ENCODE assay signal across 17 cellular contexts in genomic region chr15:60347480-60348069, GRCh38.
"Had no signal": no experiment of that assay in that cellular context is flagged by ENCODE, and none has a peak within 500 bp of the region (broad histone marks: within the 10 kb centered on the region; RNA-seq: fewer than 3 reads in every experiment).

No MANE protein-coding gene starts in this region.

- FAIRE-seq: islet of Langerhans had no signal

- H3K9me3 Mint-ChIP-seq: brain, neural progenitor cell had no signal

- ATAC-seq: activated CD8-positive, alpha-beta T cell treated with anti-CD3 and anti-CD28 coated beads, Interleukin-2, amount 10 ng/mL, durations not matched to agents 7 days and 5 days; esophagus mucosa; foreskin keratinocyte had no signal

- H3K9ac ChIP-seq: neural progenitor cell, parathyroid adenoma had no signal

- H3K4me2 ChIP-seq: neural progenitor cell had no signal

- H3K4me1 ChIP-seq: adrenal gland, foreskin keratinocyte, uterus had no signal

- H3K27me3 ChIP-seq: adrenal gland, foreskin keratinocyte, neural progenitor cell, tibial artery, uterus had no signal

- H3K27ac Mint-ChIP-seq: brain had no signal

- H3K4me3 ChIP-seq: adrenal gland, left ventricle myocardium inferior, neural progenitor cell, tibial artery, uterus had no signal

- DNase-seq: activated CD8-positive, alpha-beta memory T cell treated with anti-CD3 and anti-CD28 coated beads, Interleukin-2, amount 50 U/mL, for 48 hours; activated CD8-positive, alpha-beta T cell treated with anti-CD3 and anti-CD28 coated beads, Interleukin-2, amount 10 ng/mL, durations not matched to agents 7 days and 5 days; activated naive CD4-positive, alpha-beta T cell; adrenal gland; dermis blood vessel endothelial cell; left ventricle myocardium inferior; mesendoderm; retina; T1000; tibial artery; uterus had no signal

- H3K27ac ChIP-seq: adrenal gland, foreskin keratinocyte, left ventricle myocardium inferior, neural progenitor cell, parathyroid adenoma, tibial artery, uterus had no signal

- H3K4me3 Mint-ChIP-seq: activated CD8-positive, alpha-beta T cell treated with anti-CD3 and anti-CD28 coated beads, Interleukin-2, amount 10 ng/mL, durations not matched to agents 7 days and 5 days; brain; neural progenitor cell had no signal

- H3K9me3 ChIP-seq: adrenal gland, left ventricle myocardium inferior, tibial artery, uterus had no signal

- H3K27me3 Mint-ChIP-seq: brain had no signal

- H3K36me3 ChIP-seq: neural progenitor cell, uterus had no signal
